ENCODE assay signal across 9 cellular contexts in genomic region chr5:152527358-152528048, GRCh38.
DNase-seq lines count a peak whose midpoint lies in the region; ATAC-seq and TF ChIP-seq lines count a peak whose summit lies in the region.
"Had no signal": no experiment of that assay in that cellular context is flagged by ENCODE, and none has a peak within 500 bp of the region (broad histone marks: within the 10 kb centered on the region; RNA-seq: fewer than 3 reads in every experiment).

No MANE protein-coding gene starts in this region.

- H3K36me3 ChIP-seq in esophagus muscularis mucosa: no peaks in the 10 kb centered on the region
- H3K36me3 ChIP-seq in left ventricle myocardium inferior: no peaks in the 10 kb centered on the region
- H3K36me3 ChIP-seq: cardiac muscle cell had no signal

- no peak for DNase-seq in central memory CD8-positive, alpha-beta T cell (ENCODE audit: low spot score in 2 of 2)
- DNase-seq in esophagus muscularis mucosa (ENCODE audit: extremely low spot score) (no peak), left ventricle myocardium inferior (no peak), GM13976 (ENCODE audit: low spot score) (no peak), NCI-H1436 treated with DMSO at 0.1 percent for 48 hours (lab: John Stamatoyannopoulos, UW) (no peak)

- no peaks in the 10 kb centered on the region for H3K27me3 Mint-ChIP-seq in central memory CD8-positive, alpha-beta T cell

- ATAC-seq in GM18502 (IDR thresholded peaks at IDR 0.05; ENCODE audit: poor library complexity, unreplicated experiment) (peak; percentile 83), GM19467 (IDR thresholded peaks at IDR 0.05; ENCODE audit: unreplicated experiment) (peak; percentile 56), HG03103 (IDR thresholded peaks at IDR 0.05; ENCODE audit: low read depth, unreplicated experiment) (peak; percentile 73)
- no peak for ATAC-seq in central memory CD8-positive, alpha-beta T cell (replicated peaks; ENCODE audit: extremely low read depth, poor library complexity, severe bottlenecking)

- H3K36me3 Mint-ChIP-seq in central memory CD8-positive, alpha-beta T cell (ENCODE audit: insufficient read depth): no peaks in the 10 kb centered on the region

- H3K27ac ChIP-seq in esophagus muscularis mucosa (replicated peaks in 1 of 4) (no peak overlapping the region), left ventricle myocardium inferior (replicated peaks) (no peak overlapping the region)
- H3K27ac ChIP-seq: cardiac muscle cell had no signal

- H3K4me3 Mint-ChIP-seq in central memory CD8-positive, alpha-beta T cell: peak overlapping the region; percentile 40

- H3K27me3 ChIP-seq in esophagus muscularis mucosa (no peaks in the 10 kb centered on the region), left ventricle myocardium inferior (ENCODE audit: low read depth) (no peaks in the 10 kb centered on the region)
- H3K27me3 ChIP-seq: cardiac muscle cell had no signal

- no peak overlapping the region for H3K4me3 ChIP-seq in esophagus muscularis mucosa
- H3K4me3 ChIP-seq in left ventricle myocardium inferior: no peak overlapping the region
- H3K4me3 ChIP-seq: cardiac muscle cell had no signal

- H3K4me1 Mint-ChIP-seq in central memory CD8-positive, alpha-beta T cell: peaks cover 6% of the 10 kb centered on the region

- no peak for TF ChIP-seq POLR2A in esophagus muscularis mucosa (IDR thresholded peaks at IDR 0.05; ENCODE audit: low read depth)

- H3K9me3 Mint-ChIP-seq in central memory CD8-positive, alpha-beta T cell: no peaks in the 10 kb centered on the region

- intact Hi-C loops in esophagus muscularis mucosa (cut with DNase I) (no loop called here), left ventricle myocardium inferior (cut with micrococcal nuclease) (no loop called here)

- H3K9me3 ChIP-seq in esophagus muscularis mucosa (no peaks in the 10 kb centered on the region), left ventricle myocardium inferior (replicated peaks) (no peaks in the 10 kb centered on the region)

- peak overlapping the region; percentile 79 for H3K27ac Mint-ChIP-seq in central memory CD8-positive, alpha-beta T cell (ENCODE audit: low read depth)

- TF ChIP-seq EP300 in esophagus muscularis mucosa (IDR thresholded peaks at IDR 0.05): no peak

- H3K4me1 ChIP-seq in esophagus muscularis mucosa (peaks cover 0 to 13% (median 10%) of the 10 kb centered on the region in 4 donors), left ventricle myocardium inferior (peaks cover 7% of the 10 kb centered on the region)

- no peak for TF ChIP-seq CTCF in esophagus muscularis mucosa (IDR thresholded peaks at IDR 0.05)
- no peak for TF ChIP-seq CTCF in left ventricle myocardium inferior (IDR thresholded peaks at IDR 0.05; ENCODE audit: borderline replicate concordance)
- TF ChIP-seq CTCF in GM13976 (IDR thresholded peaks at IDR 0.05; ENCODE audit: borderline replicate concordance, control extremely low read depth, extremely low read depth, insufficient read depth, missing control alignments): no peak

- in situ Hi-C loops in GM13976 (cut with MboI; ENCODE audit: low sequenced_read_pairs, unreplicated experiment): loop anchor here (25.0 kb wide), 1 partner anchor 1435 kb away; no protein-coding TSS in a partner anchor

- WGBS in esophagus muscularis mucosa: 46% methylated on average over 3 of the region's 3 CpGs
